Comparison of ENCODE assay signal across 2 cellular contexts in the genomic region with DNA sequence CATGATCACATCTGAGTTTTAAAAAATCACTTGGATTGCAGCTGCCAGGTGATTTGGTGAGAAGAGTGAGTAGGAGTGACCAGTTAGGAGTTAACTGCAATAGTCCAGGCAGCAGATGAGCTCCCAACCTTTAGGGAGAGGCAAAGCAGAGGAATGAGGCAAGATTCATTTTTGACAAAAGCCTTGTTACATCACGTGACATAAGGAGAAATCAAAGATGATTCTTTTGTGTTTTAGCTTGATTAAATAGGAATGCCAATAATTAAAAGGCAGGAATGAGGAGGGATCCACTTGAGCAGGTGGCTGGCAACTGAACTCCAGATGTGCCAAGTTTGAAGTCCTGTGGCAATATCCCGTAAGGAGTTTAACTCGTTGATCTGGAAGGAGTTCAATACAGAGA.
TF ChIP-seq lines count a peak whose summit lies in the region.

No MANE protein-coding gene starts in this region.

TF ChIP-seq in liver, 16 proteins besides CTCF, POLR2A, EP300 and RAD21:
- TF ChIP-seq FOXA2 (IDR thresholded peaks at IDR 0.05) (no peak), FOXA1 (IDR thresholded peaks at IDR 0.05) (no peak)
- TF ChIP-seq, protein P1, sequence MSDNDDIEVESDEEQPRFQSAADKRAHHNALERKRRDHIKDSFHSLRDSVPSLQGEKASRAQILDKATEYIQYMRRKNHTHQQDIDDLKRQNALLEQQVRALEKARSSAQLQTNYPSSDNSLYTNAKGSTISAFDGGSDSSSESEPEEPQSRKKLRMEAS (IDR thresholded peaks at IDR 0.05) = peak; percentile 15
TF ChIP-seq in liver: peak in this region for 1.

TF ChIP-seq in HepG2, 621 proteins besides CTCF, POLR2A, EP300 and RAD21:
- TF ChIP-seq NFE2L1 (CRISPR knock-in tag; IDR thresholded peaks at IDR 0.05; ENCODE audit: borderline replicate concordance) (no peak), ZNF251 (CRISPR knock-in tag; IDR thresholded peaks at IDR 0.05) (no peak), ZNF839 (CRISPR knock-in tag; IDR thresholded peaks at IDR 0.05; ENCODE audit: borderline replicate concordance) (no peak), ZFAT (CRISPR knock-in tag; conservative IDR thresholded peaks at IDR 0.05) (no peak), TMF1 (CRISPR knock-in tag; IDR thresholded peaks at IDR 0.05; ENCODE audit: low read depth) (no peak), NFIB (CRISPR knock-in tag; IDR thresholded peaks at IDR 0.05; ENCODE audit: borderline replicate concordance) (no peak), MIER3 (CRISPR knock-in tag; IDR thresholded peaks at IDR 0.05; ENCODE audit: borderline replicate concordance) (no peak), ZBTB21 (CRISPR knock-in tag; IDR thresholded peaks at IDR 0.05) (no peak), MXI1 (IDR thresholded peaks at IDR 0.05; ENCODE audit: borderline replicate concordance, low read depth, low read length) (no peak)
- TF ChIP-seq, protein P2, sequence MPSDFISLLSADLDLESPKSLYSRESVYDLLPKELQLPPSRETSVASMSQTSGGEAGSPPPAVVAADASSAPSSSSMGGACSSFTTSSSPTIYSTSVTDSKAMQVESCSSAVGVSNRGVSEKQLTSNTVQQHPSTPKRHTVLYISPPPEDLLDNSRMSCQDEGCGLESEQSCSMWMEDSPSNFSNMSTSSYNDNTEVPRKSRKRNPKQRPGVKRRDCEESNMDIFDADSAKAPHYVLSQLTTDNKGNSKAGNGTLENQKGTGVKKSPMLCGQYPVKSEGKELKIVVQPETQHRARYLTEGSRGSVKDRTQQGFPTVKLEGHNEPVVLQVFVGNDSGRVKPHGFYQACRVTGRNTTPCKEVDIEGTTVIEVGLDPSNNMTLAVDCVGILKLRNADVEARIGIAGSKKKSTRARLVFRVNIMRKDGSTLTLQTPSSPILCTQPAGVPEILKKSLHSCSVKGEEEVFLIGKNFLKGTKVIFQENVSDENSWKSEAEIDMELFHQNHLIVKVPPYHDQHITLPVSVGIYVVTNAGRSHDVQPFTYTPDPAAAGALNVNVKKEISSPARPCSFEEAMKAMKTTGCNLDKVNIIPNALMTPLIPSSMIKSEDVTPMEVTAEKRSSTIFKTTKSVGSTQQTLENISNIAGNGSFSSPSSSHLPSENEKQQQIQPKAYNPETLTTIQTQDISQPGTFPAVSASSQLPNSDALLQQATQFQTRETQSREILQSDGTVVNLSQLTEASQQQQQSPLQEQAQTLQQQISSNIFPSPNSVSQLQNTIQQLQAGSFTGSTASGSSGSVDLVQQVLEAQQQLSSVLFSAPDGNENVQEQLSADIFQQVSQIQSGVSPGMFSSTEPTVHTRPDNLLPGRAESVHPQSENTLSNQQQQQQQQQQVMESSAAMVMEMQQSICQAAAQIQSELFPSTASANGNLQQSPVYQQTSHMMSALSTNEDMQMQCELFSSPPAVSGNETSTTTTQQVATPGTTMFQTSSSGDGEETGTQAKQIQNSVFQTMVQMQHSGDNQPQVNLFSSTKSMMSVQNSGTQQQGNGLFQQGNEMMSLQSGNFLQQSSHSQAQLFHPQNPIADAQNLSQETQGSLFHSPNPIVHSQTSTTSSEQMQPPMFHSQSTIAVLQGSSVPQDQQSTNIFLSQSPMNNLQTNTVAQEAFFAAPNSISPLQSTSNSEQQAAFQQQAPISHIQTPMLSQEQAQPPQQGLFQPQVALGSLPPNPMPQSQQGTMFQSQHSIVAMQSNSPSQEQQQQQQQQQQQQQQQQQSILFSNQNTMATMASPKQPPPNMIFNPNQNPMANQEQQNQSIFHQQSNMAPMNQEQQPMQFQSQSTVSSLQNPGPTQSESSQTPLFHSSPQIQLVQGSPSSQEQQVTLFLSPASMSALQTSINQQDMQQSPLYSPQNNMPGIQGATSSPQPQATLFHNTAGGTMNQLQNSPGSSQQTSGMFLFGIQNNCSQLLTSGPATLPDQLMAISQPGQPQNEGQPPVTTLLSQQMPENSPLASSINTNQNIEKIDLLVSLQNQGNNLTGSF (CRISPR knock-in tag; IDR thresholded peaks at IDR 0.05) = no peak
- TF ChIP-seq, protein P3, sequence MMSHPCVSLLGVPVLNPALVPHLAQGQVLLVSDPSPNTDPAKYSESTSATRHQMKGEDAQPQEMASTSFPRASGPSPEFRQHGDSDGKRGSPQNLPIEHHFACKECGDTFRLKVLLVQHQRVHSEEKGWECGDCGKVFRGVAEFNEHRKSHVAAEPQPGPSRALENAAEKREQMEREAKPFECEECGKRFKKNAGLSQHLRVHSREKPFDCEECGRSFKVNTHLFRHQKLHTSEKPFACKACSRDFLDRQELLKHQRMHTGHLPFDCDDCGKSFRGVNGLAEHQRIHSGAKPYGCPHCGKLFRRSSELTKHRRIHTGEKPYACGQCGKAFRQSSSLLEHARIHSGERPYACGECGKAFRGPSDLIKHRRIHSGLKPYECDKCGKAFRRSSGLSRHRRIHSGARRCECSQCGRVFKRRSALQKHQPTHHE (CRISPR knock-in tag; IDR thresholded peaks at IDR 0.05; ENCODE audit: borderline replicate concordance) = no peak
- TF ChIP-seq, protein P4, sequence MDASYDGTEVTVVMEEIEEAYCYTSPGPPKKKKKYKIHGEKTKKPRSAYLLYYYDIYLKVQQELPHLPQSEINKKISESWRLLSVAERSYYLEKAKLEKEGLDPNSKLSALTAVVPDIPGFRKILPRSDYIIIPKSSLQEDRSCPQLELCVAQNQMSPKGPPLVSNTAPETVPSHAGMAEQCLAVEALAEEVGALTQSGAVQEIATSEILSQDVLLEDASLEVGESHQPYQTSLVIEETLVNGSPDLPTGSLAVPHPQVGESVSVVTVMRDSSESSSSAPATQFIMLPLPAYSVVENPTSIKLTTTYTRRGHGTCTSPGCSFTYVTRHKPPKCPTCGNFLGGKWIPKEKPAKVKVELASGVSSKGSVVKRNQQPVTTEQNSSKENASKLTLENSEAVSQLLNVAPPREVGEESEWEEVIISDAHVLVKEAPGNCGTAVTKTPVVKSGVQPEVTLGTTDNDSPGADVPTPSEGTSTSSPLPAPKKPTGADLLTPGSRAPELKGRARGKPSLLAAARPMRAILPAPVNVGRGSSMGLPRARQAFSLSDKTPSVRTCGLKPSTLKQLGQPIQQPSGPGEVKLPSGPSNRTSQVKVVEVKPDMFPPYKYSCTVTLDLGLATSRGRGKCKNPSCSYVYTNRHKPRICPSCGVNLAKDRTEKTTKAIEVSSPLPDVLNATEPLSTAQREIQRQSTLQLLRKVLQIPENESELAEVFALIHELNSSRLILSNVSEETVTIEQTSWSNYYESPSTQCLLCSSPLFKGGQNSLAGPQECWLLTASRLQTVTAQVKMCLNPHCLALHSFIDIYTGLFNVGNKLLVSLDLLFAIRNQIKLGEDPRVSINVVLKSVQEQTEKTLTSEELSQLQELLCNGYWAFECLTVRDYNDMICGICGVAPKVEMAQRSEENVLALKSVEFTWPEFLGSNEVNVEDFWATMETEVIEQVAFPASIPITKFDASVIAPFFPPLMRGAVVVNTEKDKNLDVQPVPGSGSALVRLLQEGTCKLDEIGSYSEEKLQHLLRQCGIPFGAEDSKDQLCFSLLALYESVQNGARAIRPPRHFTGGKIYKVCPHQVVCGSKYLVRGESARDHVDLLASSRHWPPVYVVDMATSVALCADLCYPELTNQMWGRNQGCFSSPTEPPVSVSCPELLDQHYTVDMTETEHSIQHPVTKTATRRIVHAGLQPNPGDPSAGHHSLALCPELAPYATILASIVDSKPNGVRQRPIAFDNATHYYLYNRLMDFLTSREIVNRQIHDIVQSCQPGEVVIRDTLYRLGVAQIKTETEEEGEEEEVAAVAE (CRISPR knock-in tag; IDR thresholded peaks at IDR 0.05; ENCODE audit: borderline replicate concordance) = no peak
- TF ChIP-seq, protein P5, sequence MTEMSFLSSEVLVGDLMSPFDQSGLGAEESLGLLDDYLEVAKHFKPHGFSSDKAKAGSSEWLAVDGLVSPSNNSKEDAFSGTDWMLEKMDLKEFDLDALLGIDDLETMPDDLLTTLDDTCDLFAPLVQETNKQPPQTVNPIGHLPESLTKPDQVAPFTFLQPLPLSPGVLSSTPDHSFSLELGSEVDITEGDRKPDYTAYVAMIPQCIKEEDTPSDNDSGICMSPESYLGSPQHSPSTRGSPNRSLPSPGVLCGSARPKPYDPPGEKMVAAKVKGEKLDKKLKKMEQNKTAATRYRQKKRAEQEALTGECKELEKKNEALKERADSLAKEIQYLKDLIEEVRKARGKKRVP (CRISPR knock-in tag; IDR thresholded peaks at IDR 0.05) = no peak
- TF ChIP-seq, protein P6, sequence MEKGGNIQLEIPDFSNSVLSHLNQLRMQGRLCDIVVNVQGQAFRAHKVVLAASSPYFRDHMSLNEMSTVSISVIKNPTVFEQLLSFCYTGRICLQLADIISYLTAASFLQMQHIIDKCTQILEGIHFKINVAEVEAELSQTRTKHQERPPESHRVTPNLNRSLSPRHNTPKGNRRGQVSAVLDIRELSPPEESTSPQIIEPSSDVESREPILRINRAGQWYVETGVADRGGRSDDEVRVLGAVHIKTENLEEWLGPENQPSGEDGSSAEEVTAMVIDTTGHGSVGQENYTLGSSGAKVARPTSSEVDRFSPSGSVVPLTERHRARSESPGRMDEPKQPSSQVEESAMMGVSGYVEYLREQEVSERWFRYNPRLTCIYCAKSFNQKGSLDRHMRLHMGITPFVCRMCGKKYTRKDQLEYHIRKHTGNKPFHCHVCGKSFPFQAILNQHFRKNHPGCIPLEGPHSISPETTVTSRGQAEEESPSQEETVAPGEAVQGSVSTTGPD (CRISPR knock-in tag; IDR thresholded peaks at IDR 0.05) = no peak
- TF ChIP-seq, protein P7, sequence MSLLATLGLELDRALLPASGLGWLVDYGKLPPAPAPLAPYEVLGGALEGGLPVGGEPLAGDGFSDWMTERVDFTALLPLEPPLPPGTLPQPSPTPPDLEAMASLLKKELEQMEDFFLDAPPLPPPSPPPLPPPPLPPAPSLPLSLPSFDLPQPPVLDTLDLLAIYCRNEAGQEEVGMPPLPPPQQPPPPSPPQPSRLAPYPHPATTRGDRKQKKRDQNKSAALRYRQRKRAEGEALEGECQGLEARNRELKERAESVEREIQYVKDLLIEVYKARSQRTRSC (CRISPR knock-in tag; IDR thresholded peaks at IDR 0.05; ENCODE audit: low read depth) = no peak
